ENCODE assay signal across 17 cellular contexts in the genomic region with DNA sequence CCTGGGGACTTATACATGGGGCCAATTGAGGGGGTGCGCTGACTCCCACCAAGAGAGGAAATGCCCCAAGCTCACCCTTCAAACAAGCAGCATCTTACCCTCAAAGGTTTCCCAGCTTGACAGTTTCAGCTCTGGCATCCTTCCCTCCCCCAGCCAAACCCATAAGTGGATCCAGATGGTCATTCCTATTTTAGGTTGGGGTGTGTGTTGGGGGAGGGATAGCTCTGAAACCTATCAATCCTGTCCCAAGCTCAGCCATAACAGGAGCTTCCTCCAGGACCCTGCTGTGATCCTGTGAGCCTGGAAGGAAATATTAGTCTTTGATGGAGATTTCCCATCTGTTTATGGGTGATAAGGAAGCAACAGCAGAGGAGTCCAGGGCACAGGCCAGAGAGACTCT. TPM values are rescaled to one million over a fixed set of nuclear protein-coding genes. Genes with fewer than 3 reads are reported as not detected.
DNase-seq lines count a peak whose midpoint lies in the region; ATAC-seq and TF ChIP-seq lines count a peak whose summit lies in the region.
"Had no signal": no experiment of that assay in that cellular context is flagged by ENCODE, and none has a peak within 500 bp of the region (broad histone marks: within the 10 kb centered on the region; RNA-seq: fewer than 3 reads in every experiment).

No MANE protein-coding gene starts in this region.

- H3K4me3 ChIP-seq in neural progenitor cell: no peak overlapping the region
- no peak overlapping the region for H3K4me3 ChIP-seq in left lung
- H3K4me3 ChIP-seq: ascending aorta, dorsolateral prefrontal cortex had no signal

- ATAC-seq in HG02938 (IDR thresholded peaks at IDR 0.05; ENCODE audit: unreplicated experiment) (no peak), HG03460 (IDR thresholded peaks at IDR 0.05; ENCODE audit: unreplicated experiment) (no peak), left lung (no peak)
- ATAC-seq: right cardiac atrium had no signal

- intact Hi-C loops in dendritic cell treated with granulocyte-macrophage colony-stimulating factor and Interleukin-4, amounts not matched to agents 40 ng/mL and 50 ng/mL, for 4 days (cut with micrococcal nuclease): no loop called here
- intact Hi-C loops in left lung (cut with DNase I): no loop called here

- TF ChIP-seq CTCF in neural progenitor cell (IDR thresholded peaks at IDR 0.05): no peak
- no peak for TF ChIP-seq CTCF in left lung (IDR thresholded peaks at IDR 0.05)

- H4K20me1 ChIP-seq in neural progenitor cell (ENCODE audit: low read depth): no peaks in the 10 kb centered on the region

- H3K27ac ChIP-seq in neural progenitor cell (no peak overlapping the region), left lung (no peak overlapping the region)
- H3K27ac ChIP-seq: ascending aorta had no signal

- H3K9me3 ChIP-seq in neural progenitor cell (ENCODE audit: low read depth) (no peaks in the 10 kb centered on the region), left lung (no peaks in the 10 kb centered on the region)
- H3K9me3 ChIP-seq: ascending aorta had no signal

- H3F3A ChIP-seq in neural progenitor cell (ENCODE audit: low read depth): peaks cover 7% of the 10 kb centered on the region

- no peaks in the 10 kb centered on the region for H3K36me3 ChIP-seq in neural progenitor cell
- H3K36me3 ChIP-seq in left lung: no peaks in the 10 kb centered on the region
- H3K36me3 ChIP-seq: ascending aorta had no signal

- H3K27me3 Mint-ChIP-seq in dendritic cell treated with granulocyte-macrophage colony-stimulating factor and Interleukin-4, amounts not matched to agents 40 ng/mL and 50 ng/mL, for 4 days: peaks cover 19% of the 10 kb centered on the region
- H3K27me3 Mint-ChIP-seq in neural progenitor cell (ENCODE audit: insufficient read depth, low read depth): peaks cover 3% of the 10 kb centered on the region

- H3K4me3 Mint-ChIP-seq in dendritic cell treated with granulocyte-macrophage colony-stimulating factor and Interleukin-4, amounts not matched to agents 40 ng/mL and 50 ng/mL, for 4 days: no peak overlapping the region
- H3K4me3 Mint-ChIP-seq in neural progenitor cell: no peak overlapping the region
- H3K4me3 Mint-ChIP-seq: B cell had no signal

- no peak overlapping the region for H3K4me2 ChIP-seq in neural progenitor cell

- peaks cover 9% of the 10 kb centered on the region for H3K36me3 Mint-ChIP-seq in dendritic cell treated with granulocyte-macrophage colony-stimulating factor and Interleukin-4, amounts not matched to agents 40 ng/mL and 50 ng/mL, for 4 days (ENCODE audit: low read depth)
- H3K36me3 Mint-ChIP-seq in neural progenitor cell: no peaks in the 10 kb centered on the region

- H2AFZ ChIP-seq in neural progenitor cell (replicated peaks): peak overlapping the region; percentile 50

- H3K4me1 ChIP-seq in neural progenitor cell (peaks cover 11% of the 10 kb centered on the region), left lung (peaks cover 11 to 18% of the 10 kb centered on the region in 2 donors)

- H3K27ac Mint-ChIP-seq in dendritic cell treated with granulocyte-macrophage colony-stimulating factor and Interleukin-4, amounts not matched to agents 40 ng/mL and 50 ng/mL, for 4 days: peak overlapping the region; percentile 43
- no peak overlapping the region for H3K27ac Mint-ChIP-seq in neural progenitor cell
- H3K27ac Mint-ChIP-seq: B cell had no signal

- H3K79me2 ChIP-seq in neural progenitor cell (ENCODE audit: low read depth): peaks cover 14% of the 10 kb centered on the region

- H3K4me1 Mint-ChIP-seq in dendritic cell treated with granulocyte-macrophage colony-stimulating factor and Interleukin-4, amounts not matched to agents 40 ng/mL and 50 ng/mL, for 4 days (ENCODE audit: low read depth): peaks cover 13% of the 10 kb centered on the region
- peaks cover 28% of the 10 kb centered on the region for H3K4me1 Mint-ChIP-seq in neural progenitor cell

- H3K27me3 ChIP-seq in neural progenitor cell: no peaks in the 10 kb centered on the region
- H3K27me3 ChIP-seq in left lung: peaks cover 0 to 26% of the 10 kb centered on the region in 2 donors
- H3K27me3 ChIP-seq: ascending aorta, dorsolateral prefrontal cortex had no signal

- peak overlapping the region; percentile 38 for H3K9ac ChIP-seq in neural progenitor cell

- H3K9me3 Mint-ChIP-seq in dendritic cell treated with granulocyte-macrophage colony-stimulating factor and Interleukin-4, amounts not matched to agents 40 ng/mL and 50 ng/mL, for 4 days: no peaks in the 10 kb centered on the region
- H3K9me3 Mint-ChIP-seq in neural progenitor cell: no peaks in the 10 kb centered on the region
- H3K9me3 Mint-ChIP-seq: neural crest cell had no signal

- DNase-seq in EH (ENCODE audit: low read depth) (peak; percentile 77), NCI-H524 treated with DMSO at 0.1 percent for 48 hours (lab: John Stamatoyannopoulos, UW) (peak; percentile 92), neural progenitor cell (ENCODE audit: low spot score) (no peak), NCI-H748 (lab: John Stamatoyannopoulos, UW; ENCODE audit: unreplicated experiment) (no peak), left lung (no peak)
- DNase-seq: activated gamma-delta T cell treated with Interleukin-2 at 50 U/mL for 16 hours, Karpas-422, NCI-H526 treated with DMSO at 0.1 percent for 48 hours had no signal

RNA-seq across cellular contexts. Expression of a gene that starts 3.4 kb away (rescaled TPM):
- total RNA-seq in neural progenitor cell (ENCODE audit: low replicate concordance): 7.4 and 28.7 TPM in 2 replicates
- total RNA-seq in left lung: 10 to 100 TPM; 29.4 to 36.0 TPM

RNA-seq across cellular contexts. Expression of a gene that starts 23.2 kb away (rescaled TPM):
- total RNA-seq in neural progenitor cell (ENCODE audit: low replicate concordance) (5.7 and 7.9 TPM in 2 replicates), left lung (10 to 100 TPM; 41.4 to 44.1 TPM)

RNA-seq across cellular contexts. Expression of a gene that starts 48.2 kb away (rescaled TPM):
- total RNA-seq in neural progenitor cell (ENCODE audit: low replicate concordance) (1.9 and 11.7 TPM in 2 replicates), left lung (10 to 100 TPM; 81.7 to 83.3 TPM)

RNA-seq across cellular contexts. Expression of a gene that starts 56.0 kb away (rescaled TPM):
- total RNA-seq in neural progenitor cell (ENCODE audit: low replicate concordance) (not detected in 2 replicates), left lung (100 to 1,000 TPM; 156 to 487 TPM)
- total RNA-seq: B cell, fibroblast of villous mesenchyme, neural crest cell had no signal

Comparison
In these comparisons a context has a peak if more than half of its experiments do, and no peak if none do; other contexts are left out.
1. DNase-seq: peak in EH (single experiment) and NCI-H524 treated with DMSO at 0.1 percent for 48 hours (single experiment); none in neural progenitor cell (single experiment), NCI-H748 (single experiment) and left lung (0 of 2).